ENCODE assay signal across 13 cellular contexts in the genomic region with DNA sequence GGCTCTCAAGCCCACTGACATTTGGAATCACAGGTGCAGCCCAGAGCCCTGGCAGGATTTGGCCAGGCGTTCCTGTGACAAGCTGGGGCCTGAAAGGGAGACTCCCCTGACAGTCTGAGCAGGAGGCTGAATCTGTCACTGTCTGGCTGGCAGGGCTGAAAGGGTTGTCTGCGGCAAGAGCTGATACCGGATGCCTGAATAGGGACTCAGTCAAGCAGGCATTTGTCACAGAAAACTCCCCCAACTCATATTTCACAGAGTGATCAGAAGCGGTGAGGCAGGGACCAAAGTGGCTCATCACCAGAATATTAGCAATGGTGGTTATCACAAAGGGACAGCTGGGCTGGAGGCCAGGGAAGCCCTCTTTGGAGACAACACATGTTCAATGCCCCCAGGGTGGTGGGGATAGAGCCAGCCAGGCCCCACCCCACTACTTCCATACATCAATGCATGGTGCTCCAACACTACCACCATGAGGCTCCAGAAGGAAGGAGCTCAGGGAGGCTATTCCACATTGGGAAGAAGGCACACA.
DNase-seq lines count a peak whose midpoint lies in the region; FAIRE-seq and TF ChIP-seq lines count a peak whose summit lies in the region.
"Had no signal": no experiment of that assay in that cellular context is flagged by ENCODE, and none has a peak within 500 bp of the region (broad histone marks: within the 10 kb centered on the region; RNA-seq: fewer than 3 reads in every experiment).

No MANE protein-coding gene starts in this region.

- no peaks in the 10 kb centered on the region for H3K79me1 ChIP-seq in neuronal stem cell (ENCODE audit: low read depth, low read length)

- TF ChIP-seq POLR2A in GM12892 (IDR thresholded peaks at IDR 0.05; ENCODE audit: low read depth, low read length) = no peak
- TF ChIP-seq POLR2A in vagina (IDR thresholded peaks at IDR 0.05) = no peak

- H4K91ac ChIP-seq in neuronal stem cell (ENCODE audit: low read depth, low read length, poor library complexity) = no peak overlapping the region

- H3K4ac ChIP-seq in neuronal stem cell (ENCODE audit: low read length) = no peak overlapping the region

- intact Hi-C loops in vagina (cut with DNase I) = no loop called here

- H2BK120ac ChIP-seq in neuronal stem cell (ENCODE audit: low read depth, low read length) = no peak overlapping the region

- no peak overlapping the region for H2BK12ac ChIP-seq in neuronal stem cell (ENCODE audit: low read length)

- H3K23ac ChIP-seq in neuronal stem cell (ENCODE audit: low read depth, low read length, poor library complexity) = no peak overlapping the region

- TF ChIP-seq CTCF in vagina (IDR thresholded peaks at IDR 0.05) (no peak), GM20000 (IDR thresholded peaks at IDR 0.05; ENCODE audit: extremely low read depth, missing control alignments) (no peak)

- peak overlapping the region; percentile 36 for H2AK5ac ChIP-seq in neuronal stem cell (ENCODE audit: low read depth, low read length)

- no peak overlapping the region for H3K4me2 ChIP-seq in neuronal stem cell (ENCODE audit: insufficient read depth, low read length, poor library complexity, severe bottlenecking)

- H3K18ac ChIP-seq in neuronal stem cell (ENCODE audit: low read length) = peak overlapping the region; percentile 23

- no peak overlapping the region for H2BK15ac ChIP-seq in neuronal stem cell (ENCODE audit: low read length)

- H3K27ac ChIP-seq in neuronal stem cell (replicated peaks; ENCODE audit: low read length) (no peak overlapping the region), vagina (no peak overlapping the region)
- H3K27ac ChIP-seq: dorsolateral prefrontal cortex had no signal

- H2BK5ac ChIP-seq in neuronal stem cell (ENCODE audit: low read length) = no peak overlapping the region

- H3K9ac ChIP-seq in neuronal stem cell (ENCODE audit: low read depth, low read length, poor library complexity) = no peak overlapping the region

- no peak overlapping the region for H4K8ac ChIP-seq in neuronal stem cell (ENCODE audit: low read depth, low read length)

- H3K9me3 ChIP-seq in neuronal stem cell (replicated peaks in 1 of 2; ENCODE audit: control insufficient read depth in 2 of 2, insufficient read depth in 1 of 2, low read depth in 1 of 2, low read length in 2 of 2) (no peaks in the 10 kb centered on the region), vagina (no peaks in the 10 kb centered on the region)

- H3K36me3 ChIP-seq in neuronal stem cell (replicated peaks in 1 of 2; ENCODE audit: control insufficient read depth in 2 of 2, insufficient read depth in 2 of 2, low read length in 2 of 2) = no peaks in the 10 kb centered on the region
- no peaks in the 10 kb centered on the region for H3K36me3 ChIP-seq in vagina

- H3K27me3 ChIP-seq in neuronal stem cell (ENCODE audit: control insufficient read depth in 3 of 3, insufficient read depth in 3 of 3, low read depth in 1 of 3, low read length in 3 of 3) = no peaks in the 10 kb centered on the region
- H3K27me3 ChIP-seq in vagina = no peaks in the 10 kb centered on the region
- H3K27me3 ChIP-seq: dorsolateral prefrontal cortex had no signal

- no CpG with 5 or more reads among the region's 4 CpGs for WGBS in neuronal stem cell (ENCODE audit: extremely low coverage in 2 of 2, insufficient read length in 2 of 2, insufficient replicate concordance in 1 of 2), 2 donors

- H3K14ac ChIP-seq in neuronal stem cell (ENCODE audit: low read length) = peak overlapping the region; percentile 47

- peak; percentile 30 for FAIRE-seq in GM12892 (lab: Jason Lieb, UNC)
- FAIRE-seq: H54, K562 had no signal

- H3K4me1 ChIP-seq in neuronal stem cell (ENCODE audit: control insufficient read depth in 2 of 2, insufficient read depth in 1 of 2, low read depth in 1 of 2, low read length in 2 of 2) (peaks cover 3 to 6% of the 10 kb centered on the region in 2 donors), vagina (no peaks in the 10 kb centered on the region)

- no peak overlapping the region for H3K4me3 ChIP-seq in neuronal stem cell (ENCODE audit: low read length in 2 of 2)
- no peak overlapping the region for H3K4me3 ChIP-seq in vagina
- H3K4me3 ChIP-seq: dorsolateral prefrontal cortex, K562 had no signal

- DNase-seq in GM12892 (ENCODE audit: insufficient read length) (no peak), NCI-H128 (lab: John Stamatoyannopoulos, UW; ENCODE audit: unreplicated experiment) (peak; percentile 12), ecto neural progenitor cell (ENCODE audit: low spot score) (peak; percentile 63), neuronal stem cell (ENCODE audit: low spot score) (no peak), vagina (ENCODE audit: extremely low spot score in 2 of 2) (no peak), ureter (ENCODE audit: low spot score) (no peak), GM20000 (ENCODE audit: low spot score) (no peak)
- DNase-seq: activated CD4-positive, alpha-beta T cell treated with anti-CD3 and anti-CD28 coated beads, Interleukin-2, amount 50 U/mL, for 1 hour; aorta; NCI-H2029 had no signal

- peak overlapping the region; percentile 78 for H2AFZ ChIP-seq in neuronal stem cell (ENCODE audit: low read length)

Comparison
In these comparisons a context has a peak if more than half of its experiments do, and no peak if none do; other contexts are left out.
1. DNase-seq: peak in NCI-H128 (single experiment) and ecto neural progenitor cell (single experiment); none in GM12892 (single experiment), neuronal stem cell (single experiment), vagina (0 of 2), ureter (single experiment) and GM20000 (single experiment).